11 cellular contexts compared by ENCODE assay signal in the genomic region with DNA sequence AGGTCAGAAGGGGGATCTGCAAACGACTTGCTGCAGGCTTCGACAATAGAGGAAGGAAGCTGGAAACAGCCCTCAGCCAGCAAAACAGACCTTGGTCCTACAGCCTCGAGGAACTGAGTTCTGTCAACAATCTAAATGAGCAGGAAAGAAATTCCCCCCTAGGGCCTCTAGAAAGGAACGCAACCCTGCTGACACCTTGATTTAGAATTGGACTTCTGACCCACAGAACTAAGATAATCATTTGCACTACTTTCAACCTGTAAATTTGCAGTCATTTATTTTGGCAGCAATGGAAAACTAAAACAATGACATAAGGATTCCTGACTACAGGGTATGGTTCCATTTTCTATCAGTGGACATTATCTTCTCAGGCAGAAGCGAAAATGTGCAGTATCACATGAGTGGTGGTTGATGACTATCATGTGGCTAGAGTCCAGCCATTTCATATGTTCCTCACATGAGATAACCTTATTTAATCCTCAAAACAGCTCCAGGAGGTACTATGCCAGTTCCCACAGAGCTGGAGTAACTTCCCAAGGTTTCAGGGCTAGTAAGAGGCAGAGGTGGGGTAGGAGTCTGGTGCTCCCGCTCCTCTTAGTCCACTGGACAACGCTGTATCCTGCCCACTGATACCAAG.
DNase-seq lines count a peak whose midpoint lies in the region; ATAC-seq and TF ChIP-seq lines count a peak whose summit lies in the region.
"Had no signal": no experiment of that assay in that cellular context is flagged by ENCODE, and none has a peak within 500 bp of the region (broad histone marks: within the 10 kb centered on the region; RNA-seq: fewer than 3 reads in every experiment).

No MANE protein-coding gene starts in this region.

- DNase-seq in Daoy (ENCODE audit: low read depth) (peak; percentile 40), fibroblast of villous mesenchyme (ENCODE audit: low read depth) (peak; percentile 62), NCI-H187 (lab: John Stamatoyannopoulos, UW) (no peak)
- DNase-seq: COR-L47, MM.1S, SHP77 had no signal

- H3K4me3 ChIP-seq in fibroblast of villous mesenchyme (ENCODE audit: low read depth, low read length): no peak overlapping the region
- no peak overlapping the region for H3K4me3 ChIP-seq in neutrophil (ENCODE audit: low read depth in 1 of 2, low read length in 1 of 2)

- peak overlapping the region; percentile 75 for H3K27ac ChIP-seq in neutrophil

- no peaks in the 10 kb centered on the region for H3K36me3 ChIP-seq in neutrophil

- peaks cover 20 to 27% of the 10 kb centered on the region in 2 experiments for H3K4me1 ChIP-seq in neutrophil (ENCODE audit: control insufficient read depth in 1 of 2, insufficient read depth in 1 of 2, low read depth in 1 of 2, low read length in 1 of 2)

- H3K27me3 ChIP-seq in neutrophil: no peaks in the 10 kb centered on the region

- no peak for TF ChIP-seq CTCF in fibroblast of villous mesenchyme (IDR thresholded peaks at IDR 0.05; ENCODE audit: insufficient read depth, low read depth, low read length)
- TF ChIP-seq CTCF in neutrophil (IDR thresholded peaks at IDR 0.05): no peak

- no peaks in the 10 kb centered on the region for H3K9me3 ChIP-seq in neutrophil

- ATAC-seq in SK-N-SH treated with all-trans-retinoic acid at 6 μM for 48 hours (no peak), GM21737 (IDR thresholded peaks at IDR 0.05; ENCODE audit: unreplicated experiment) (no peak), GM21390 (IDR thresholded peaks at IDR 0.05; ENCODE audit: unreplicated experiment) (no peak), HG03139 (IDR thresholded peaks at IDR 0.05; ENCODE audit: unreplicated experiment) (no peak)

TF ChIP-seq in SK-N-SH treated with all-trans-retinoic acid at 6 μM for 48 hours, 23 proteins besides CTCF, POLR2A, EP300 and RAD21:
- TF ChIP-seq ZC3H10 (CRISPR knock-in tag; IDR thresholded peaks at IDR 0.05) (no peak), ZFP3 (CRISPR knock-in tag; IDR thresholded peaks at IDR 0.05) (peak; percentile 79)

Comparison
In these comparisons a context has a peak if more than half of its experiments do, and no peak if none do; other contexts are left out.
1. DNase-seq: peak in Daoy (single experiment) and fibroblast of villous mesenchyme (single experiment); none in NCI-H187 (0 of 2).